ENCODE assay signal across 8 cellular contexts in genomic region chr17:18258356-18259038, GRCh38. TPM values are rescaled to one million over a fixed set of nuclear protein-coding genes. Genes with fewer than 3 reads are reported as not detected.
DNase-seq lines count a peak whose midpoint lies in the region; ATAC-seq and TF ChIP-seq lines count a peak whose summit lies in the region.

TSS of gene FLII (minus strand) at chr17:18258738. CDS start at chr17:18258690, 48 bp downstream.

- H3K4me1 ChIP-seq in HUES6 (ENCODE audit: control insufficient read depth, insufficient read depth, low read length) = peaks cover 23% of the 10 kb centered on the region
- H3K4me1 ChIP-seq in mammary epithelial cell (ENCODE audit: insufficient read depth, low read length) = peaks cover 43% of the 10 kb centered on the region
- H3K4me1 ChIP-seq in iPS-20b (ENCODE audit: insufficient read depth, low read length) = peaks cover 11% of the 10 kb centered on the region
- H3K4me1 ChIP-seq in gastrocnemius medialis = peaks cover 59% of the 10 kb centered on the region in 2 donors

- ATAC-seq in gastrocnemius medialis = peak; percentile 44 to 52

- CTCF ChIA-PET in mammary epithelial cell (lab: Charles Lee; ENCODE audit: low non-redundant PET) = interaction anchor here (0.6 kb wide), 1 partner anchor 228 kb away, joined by 3 read pairs; no protein-coding TSS in a partner anchor

- H4K20me1 ChIP-seq in mammary epithelial cell (ENCODE audit: insufficient read depth, low read length) = no peaks in the 10 kb centered on the region

- peak; percentile 96 to 97 for TF ChIP-seq POLR2A in gastrocnemius medialis (IDR thresholded peaks at IDR 0.05)

- H3K4me3 ChIP-seq in HUES6 (ENCODE audit: low read depth, low read length) = peak within 1 kb of the TSS; percentile 85
- peak within 1 kb of the TSS; percentile 53 for H3K4me3 ChIP-seq in WERI-Rb-1 (ENCODE audit: low read depth, low read length)
- peak within 1 kb of the TSS; percentile 76 to 81 (median 78) for H3K4me3 ChIP-seq in mammary epithelial cell (replicated peaks in 1 of 3; ENCODE audit: insufficient read depth in 1 of 3, low read depth in 2 of 3, low read length in 3 of 3)
- peak within 1 kb of the TSS; percentile 99 for H3K4me3 ChIP-seq in iPS-20b (ENCODE audit: low read length)
- H3K4me3 ChIP-seq in gastrocnemius medialis = peak within 1 kb of the TSS; percentile 92 to 98 (median 94)

- TSS peak; percentile 22 for BruUV-seq in mammary epithelial cell (replicated peaks; lab: Mats Ljungman, UMichigan)

- H3K27ac ChIP-seq in HUES6 (ENCODE audit: low read depth, low read length) (peak within 1 kb of the TSS; percentile 80), WERI-Rb-1 (peak within 1 kb of the TSS; percentile 80), mammary epithelial cell (ENCODE audit: insufficient read depth, low read depth, low read length) (peak within 1 kb of the TSS; percentile 78), iPS-20b (ENCODE audit: low read length) (peak within 1 kb of the TSS; percentile 87), gastrocnemius medialis (peak within 1 kb of the TSS; percentile 98 to 100 (median 99))

- no peaks in the 10 kb centered on the region for H3K9me3 ChIP-seq in HUES6 (ENCODE audit: control insufficient read depth, insufficient read depth, low read depth, low read length)
- no peaks in the 10 kb centered on the region for H3K9me3 ChIP-seq in WERI-Rb-1 (ENCODE audit: severe bottlenecking)
- H3K9me3 ChIP-seq in mammary epithelial cell (replicated peaks; ENCODE audit: insufficient read depth, low read length) = no peaks in the 10 kb centered on the region
- H3K9me3 ChIP-seq in iPS-20b (ENCODE audit: insufficient read depth, low read depth, low read length) = no peaks in the 10 kb centered on the region
- no peaks in the 10 kb centered on the region for H3K9me3 ChIP-seq in gastrocnemius medialis

- in situ Hi-C loops in mammary epithelial cell (cut with MboI; ENCODE audit: low sequenced_read_pairs in 2 of 2) (no loop called here), gastrocnemius medialis (cut with MboI; ENCODE audit: low sequenced_read_pairs in 4 of 4) (no loop called here)

- dilution Hi-C loops in mammary epithelial cell (cut with HindIII; ENCODE audit: low sequenced_read_pairs) = no loop called here

- DNase-seq in NCI-H345 (lab: John Stamatoyannopoulos, UW) = peak; percentile 44
- DNase-seq in NCI-H345 treated with DMSO at 0.1 percent for 48 hours (lab: John Stamatoyannopoulos, UW; ENCODE audit: unreplicated experiment) = no peak
- peak; percentile 42 for DNase-seq in WERI-Rb-1
- peak; percentile 58 for DNase-seq in mammary epithelial cell
- DNase-seq in gastrocnemius medialis = peak in 1 of 2 donors; percentile 49
- DNase-seq in NCI-H1092 treated with DMSO at 0.1 percent for 48 hours (lab: John Stamatoyannopoulos, UW) = no peak

- H2AFZ ChIP-seq in mammary epithelial cell (ENCODE audit: low read depth, low read length) = peak within 1 kb of the TSS; percentile 91

- H3K9ac ChIP-seq in HUES6 (ENCODE audit: low read length) = peak within 1 kb of the TSS; percentile 87
- H3K9ac ChIP-seq in mammary epithelial cell (ENCODE audit: insufficient read depth, low read length) = peak within 1 kb of the TSS; percentile 82
- H3K9ac ChIP-seq in iPS-20b (ENCODE audit: low read depth, low read length) = peak within 1 kb of the TSS; percentile 86; the same call in 1 of the 2 replicates

- H3K27me3 ChIP-seq in HUES6 (ENCODE audit: control insufficient read depth, insufficient read depth, low read length) (no peaks in the 10 kb centered on the region), WERI-Rb-1 (ENCODE audit: insufficient read depth, low read depth, severe bottlenecking) (no peaks in the 10 kb centered on the region), mammary epithelial cell (ENCODE audit: insufficient read depth, low read length) (no peaks in the 10 kb centered on the region), iPS-20b (ENCODE audit: insufficient read depth, low read length) (no peaks in the 10 kb centered on the region), gastrocnemius medialis (no peaks in the 10 kb centered on the region)

- WGBS in mammary epithelial cell (ENCODE audit: low coverage, missing lambda C conversion rate) = 3% methylated on average over 8 of the region's 71 CpGs

- H3K36me3 ChIP-seq in HUES6 (ENCODE audit: control insufficient read depth, insufficient read depth, low read length) (peaks cover 40% of the 10 kb centered on the region), WERI-Rb-1 (peaks cover 26% of the 10 kb centered on the region), mammary epithelial cell (ENCODE audit: insufficient read depth, low read length) (peaks cover 17% of the 10 kb centered on the region), iPS-20b (ENCODE audit: insufficient read depth, low read depth, low read length) (peaks cover 37% of the 10 kb centered on the region), gastrocnemius medialis (peaks cover 0 to 40% of the 10 kb centered on the region in 2 donors)

- TF ChIP-seq CTCF in WERI-Rb-1 (IDR thresholded peaks at IDR 0.05; ENCODE audit: low read depth, low read length) (no peak), mammary epithelial cell (conservative IDR thresholded peaks at IDR 0.05 in 1 of 2, IDR thresholded peaks at IDR 0.05 in 1 of 2; ENCODE audit: extremely low read depth in 1 of 2, insufficient read depth in 1 of 2, low read depth in 1 of 2, low read length in 2 of 2) (no peak), gastrocnemius medialis (IDR thresholded peaks at IDR 0.05 in 4 of 5, conservative IDR thresholded peaks at IDR 0.05 in 1 of 5) (peak in 1 of 5 experiments; percentile 16)

- peak within 1 kb of the TSS; percentile 94 for H3K4me2 ChIP-seq in mammary epithelial cell (ENCODE audit: insufficient read depth, low read depth, low read length)

- intact Hi-C loops in mammary epithelial cell (cut with micrococcal nuclease) (loop anchor here (1.0 kb wide), 1 partner anchor 57 kb away; the partner anchor contains the start of gene SMCR8), gastrocnemius medialis (cut with DNase I; ENCODE audit: low total_unique reads) (no loop called here)

- peaks cover 74% of the 10 kb centered on the region for H3K79me2 ChIP-seq in mammary epithelial cell (ENCODE audit: insufficient read depth, low read length)

RNA-seq across cellular contexts. Expression of gene FLII, which starts in this region (rescaled TPM):
- total RNA-seq in mammary epithelial cell = 100 to 1,000 TPM; 301 to 439 TPM
- 412 TPM for polyA plus RNA-seq in mammary epithelial cell
- polyA minus RNA-seq in mammary epithelial cell = 417 TPM
- total RNA-seq in gastrocnemius medialis = 100 to 1,000 TPM; 600 to 752 (median 681) TPM

Comparison
In these comparisons a context has a peak if more than half of its experiments do, and no peak if none do; other contexts are left out.
1. DNase-seq: peak in NCI-H345 (single experiment), WERI-Rb-1 (single experiment) and mammary epithelial cell (single experiment); none in NCI-H345 treated with DMSO at 0.1 percent for 48 hours (single experiment) and NCI-H1092 treated with DMSO at 0.1 percent for 48 hours (single experiment).
2. Peak in every context shown above with its lines, with median percentiles within 50 percentile points of each other: H3K27ac ChIP-seq, H3K4me3 ChIP-seq and H3K9ac ChIP-seq.